In genomic region chr17:59423137-59423703, GRCh38 we compare ENCODE assay signal across 9 cellular contexts.
DNase-seq lines count a peak whose midpoint lies in the region; ATAC-seq and TF ChIP-seq lines count a peak whose summit lies in the region.
"Had no signal": no experiment of that assay in that cellular context is flagged by ENCODE, and none has a peak within 500 bp of the region (broad histone marks: within the 10 kb centered on the region; RNA-seq: fewer than 3 reads in every experiment).

No MANE protein-coding gene starts in this region.

- CTCF ChIA-PET in IMR-90 (lab: Yijun Ruan, JAX): no interaction called here

- dilution Hi-C loops in IMR-90 (cut with HindIII; ENCODE audit: low sequenced_read_pairs, unreplicated experiment): no loop called here

- no peak overlapping the region for H4K5ac ChIP-seq in IMR-90 (ENCODE audit: low read depth, low read length)

- no peak overlapping the region for H2AK9ac ChIP-seq in IMR-90 (replicated peaks; ENCODE audit: low read depth, low read length, poor library complexity)

- H3K27me3 ChIP-seq in IMR-90 (ENCODE audit: control insufficient read depth, insufficient read depth, low read length) (peaks cover 7% of the 10 kb centered on the region), kidney epithelial cell (ENCODE audit: control insufficient read depth, insufficient read depth, low read length) (no peaks in the 10 kb centered on the region), thoracic aorta (replicated peaks; ENCODE audit: insufficient read depth) (no peaks in the 10 kb centered on the region)

- DNase-seq in IMR-90 (peak; percentile 24), kidney epithelial cell (ENCODE audit: low read depth) (peak; percentile 72), thoracic aorta (ENCODE audit: low spot score) (no peak), T-helper 9 cell (no peak), CD14-positive monocyte (ENCODE audit: low spot score) (no peak), GM19238 (ENCODE audit: insufficient read length, low spot score) (no peak)

- H2BK120ac ChIP-seq in IMR-90 (ENCODE audit: low read depth, low read length): peak overlapping the region; percentile 35

- TF ChIP-seq CTCF in IMR-90 (conservative IDR thresholded peaks at IDR 0.05; ENCODE audit: low read depth, low read length) (no peak), brain (conservative IDR thresholded peaks at IDR 0.05) (no peak), kidney epithelial cell (IDR thresholded peaks at IDR 0.05; ENCODE audit: insufficient read depth, low read length, poor library complexity, severe bottlenecking) (no peak), thoracic aorta (IDR thresholded peaks at IDR 0.05) (no peak), CD14-positive monocyte (IDR thresholded peaks at IDR 0.05) (no peak)

- H3K4me1 ChIP-seq in IMR-90 (ENCODE audit: control insufficient read depth, insufficient read depth, low read length) (peaks cover 8% of the 10 kb centered on the region), thoracic aorta (ENCODE audit: control insufficient read depth in 1 of 2, low read depth in 2 of 2) (peaks cover 53 to 69% of the 10 kb centered on the region in 2 donors)

- H3K4me2 ChIP-seq in IMR-90 (ENCODE audit: low read depth, low read length): no peak overlapping the region

- no TSS peak for BruUV-seq in IMR-90 (replicated peaks; lab: Mats Ljungman, UMichigan)

- no peak overlapping the region for H3K18ac ChIP-seq in IMR-90 (ENCODE audit: low read depth, low read length)

- no peak overlapping the region for H4K91ac ChIP-seq in IMR-90 (ENCODE audit: insufficient read depth, low read depth, low read length)

- no peaks in the 10 kb centered on the region for H3K79me1 ChIP-seq in IMR-90 (ENCODE audit: low read depth in 1 of 2, low read length in 2 of 2)

- POLR2A ChIA-PET in IMR-90 (lab: Charles Lee; ENCODE audit: unreplicated experiment): no interaction called here

- 0 out of 2 replicates have a peak overlapping the region, but pooled peaks have one; percentile 1 for H3K4ac ChIP-seq in IMR-90 (ENCODE audit: low read depth, low read length)

- H3K4me3 ChIP-seq in IMR-90 (ENCODE audit: insufficient read depth, low read depth, low read length) (no peak overlapping the region), kidney epithelial cell (ENCODE audit: low read depth, low read length) (no peak overlapping the region), thoracic aorta (peak overlapping the region; percentile 22)

- H3K36me3 Mint-ChIP-seq in brain (no peaks in the 10 kb centered on the region), CD14-positive monocyte (no peaks in the 10 kb centered on the region)
- H3K36me3 Mint-ChIP-seq: memory B cell had no signal

- H3K9me3 Mint-ChIP-seq in brain (peaks cover 0 to 3% (median 0%) of the 10 kb centered on the region in 5 experiments), CD14-positive monocyte (peaks cover 0 to 3% (median 0%) of the 10 kb centered on the region in 7 donors)
- H3K9me3 Mint-ChIP-seq: memory B cell had no signal

- peak; percentile 46 for ATAC-seq in IMR-90 (ENCODE audit: low read depth)
- ATAC-seq in thoracic aorta (ENCODE audit: insufficient number of reproducible peaks, low FRiP score, low read depth): peak; percentile 60
- no peak for ATAC-seq in activated CD4-positive, CD25-positive, alpha-beta regulatory T cell treated with anti-CD3 and anti-CD28 coated beads, Interleukin-2, amount 50 U/mL, for 24 hours

- H2BK5ac ChIP-seq in IMR-90 (ENCODE audit: low read depth, low read length, poor library complexity, severe bottlenecking): no peak overlapping the region

- H3K27ac ChIP-seq in IMR-90 (ENCODE audit: insufficient read depth, low read length): no peak overlapping the region
- H3K27ac ChIP-seq in thoracic aorta: peak overlapping the region; percentile 96 to 98

- H3K23ac ChIP-seq in IMR-90 (ENCODE audit: low read depth, low read length): no peak overlapping the region

- H3K9me3 ChIP-seq in IMR-90 (ENCODE audit: control insufficient read depth, insufficient read depth, low read length): peaks cover 2% of the 10 kb centered on the region; the same call in 1 of the 2 replicates
- H3K9me3 ChIP-seq in thoracic aorta: no peaks in the 10 kb centered on the region

- TF ChIP-seq RAD21 in IMR-90 (IDR thresholded peaks at IDR 0.05; ENCODE audit: low read length): no peak

- H3K14ac ChIP-seq in IMR-90 (replicated peaks; ENCODE audit: low read depth, low read length): no peak overlapping the region; the same call in 1 of the 2 replicates

- no peak for TF ChIP-seq POLR2A in IMR-90 (IDR thresholded peaks at IDR 0.05; ENCODE audit: low read depth, low read length)

- intact Hi-C loops in IMR-90 (cut with micrococcal nuclease): loop anchor here (5.0 kb wide), 1 partner anchor 51 kb away; no protein-coding TSS in a partner anchor
- intact Hi-C loops in CD14-positive monocyte (cut with micrococcal nuclease): no loop called here

- H3K56ac ChIP-seq in IMR-90 (ENCODE audit: extremely low read depth, insufficient read depth, low read length): no peak overlapping the region

- H3K4me1 Mint-ChIP-seq in brain (peaks cover 52% of the 10 kb centered on the region), CD14-positive monocyte (peaks cover 19% of the 10 kb centered on the region)

- WGBS in IMR-90 (ENCODE audit: extremely low coverage in 2 of 2, insufficient read length in 1 of 2), 2 experiments: 17% methylated on average over 1 of the region's 9 CpGs; no CpG with 5 or more reads in 1 of the 2 experiments

- H3K9ac ChIP-seq in IMR-90 (ENCODE audit: low read depth, low read length): no peak overlapping the region

- H3K4me3 Mint-ChIP-seq in brain (no peak overlapping the region), CD14-positive monocyte (no peak overlapping the region)
- H3K4me3 Mint-ChIP-seq: memory B cell had no signal

- H4K8ac ChIP-seq in IMR-90 (ENCODE audit: low read depth in 2 of 2, low read length in 2 of 2): peak overlapping the region in 1 of 2 experiments; percentile 61; a peak in 1 of 4 replicates

- H2AK5ac ChIP-seq in IMR-90 (ENCODE audit: low read depth, low read length): no peak overlapping the region; the same call in 1 of the 2 replicates

- H3K9me1 ChIP-seq in IMR-90 (ENCODE audit: insufficient read depth, low read length): peaks cover 4% of the 10 kb centered on the region; the same call in 1 of the 2 replicates

- H3K36me3 ChIP-seq in IMR-90 (ENCODE audit: control insufficient read depth, insufficient read depth, low read length): no peaks in the 10 kb centered on the region
- no peaks in the 10 kb centered on the region for H3K36me3 ChIP-seq in kidney epithelial cell (ENCODE audit: control insufficient read depth, insufficient read depth, low read length)
- no peaks in the 10 kb centered on the region for H3K36me3 ChIP-seq in thoracic aorta

- H3K27ac Mint-ChIP-seq in brain (peak overlapping the region in 3 of 5 experiments; percentile 41 to 91 (median 88)), CD14-positive monocyte (no peak overlapping the region)
- H3K27ac Mint-ChIP-seq: memory B cell had no signal

- no peaks in the 10 kb centered on the region for H3K27me3 Mint-ChIP-seq in brain
- H3K27me3 Mint-ChIP-seq in CD14-positive monocyte (ENCODE audit: low read depth in 3 of 3): peaks cover 0 to 3% (median 2%) of the 10 kb centered on the region in 3 donors
- H3K27me3 Mint-ChIP-seq: memory B cell had no signal

- H2AFZ ChIP-seq in IMR-90 (replicated peaks; ENCODE audit: low read length, poor library complexity): peak overlapping the region; percentile 67

- peak overlapping the region; percentile 18; the same call in 1 of the 2 replicates for H2BK20ac ChIP-seq in IMR-90 (ENCODE audit: low read depth, low read length)

- H2BK15ac ChIP-seq in IMR-90 (ENCODE audit: low read depth, low read length): no peak overlapping the region; the same call in 2 of the 3 replicates

- no peaks in the 10 kb centered on the region for H4K20me1 ChIP-seq in IMR-90 (ENCODE audit: insufficient read depth, low read length)

- in situ Hi-C loops in IMR-90 (cut with MboI; ENCODE audit: low sequenced_read_pairs): no loop called here

TF ChIP-seq in IMR-90, 13 proteins besides CTCF, POLR2A, EP300 and RAD21:
- TF ChIP-seq MAFK (IDR thresholded peaks at IDR 0.05; ENCODE audit: low read depth, low read length): peak; percentile 82
- no peak for TF ChIP-seq MXI1 (IDR thresholded peaks at IDR 0.05; ENCODE audit: borderline replicate concordance, low read depth, low read length)

Comparison
In these comparisons a context has a peak if more than half of its experiments do, and no peak if none do; other contexts are left out.
1. ATAC-seq: peak in IMR-90 (single experiment) and thoracic aorta (single experiment); none in activated CD4-positive, CD25-positive, alpha-beta regulatory T cell treated with anti-CD3 and anti-CD28 coated beads, Interleukin-2, amount 50 U/mL, for 24 hours (0 of 2).
2. DNase-seq: peak in IMR-90 (single experiment) and kidney epithelial cell (single experiment); none in thoracic aorta (single experiment), T-helper 9 cell (single experiment), CD14-positive monocyte (single experiment) and GM19238 (single experiment).
3. H3K27ac Mint-ChIP-seq: peak in brain (3 of 5); none in CD14-positive monocyte (0 of 7).